6 cellular contexts compared by ENCODE assay signal in the genomic region with DNA sequence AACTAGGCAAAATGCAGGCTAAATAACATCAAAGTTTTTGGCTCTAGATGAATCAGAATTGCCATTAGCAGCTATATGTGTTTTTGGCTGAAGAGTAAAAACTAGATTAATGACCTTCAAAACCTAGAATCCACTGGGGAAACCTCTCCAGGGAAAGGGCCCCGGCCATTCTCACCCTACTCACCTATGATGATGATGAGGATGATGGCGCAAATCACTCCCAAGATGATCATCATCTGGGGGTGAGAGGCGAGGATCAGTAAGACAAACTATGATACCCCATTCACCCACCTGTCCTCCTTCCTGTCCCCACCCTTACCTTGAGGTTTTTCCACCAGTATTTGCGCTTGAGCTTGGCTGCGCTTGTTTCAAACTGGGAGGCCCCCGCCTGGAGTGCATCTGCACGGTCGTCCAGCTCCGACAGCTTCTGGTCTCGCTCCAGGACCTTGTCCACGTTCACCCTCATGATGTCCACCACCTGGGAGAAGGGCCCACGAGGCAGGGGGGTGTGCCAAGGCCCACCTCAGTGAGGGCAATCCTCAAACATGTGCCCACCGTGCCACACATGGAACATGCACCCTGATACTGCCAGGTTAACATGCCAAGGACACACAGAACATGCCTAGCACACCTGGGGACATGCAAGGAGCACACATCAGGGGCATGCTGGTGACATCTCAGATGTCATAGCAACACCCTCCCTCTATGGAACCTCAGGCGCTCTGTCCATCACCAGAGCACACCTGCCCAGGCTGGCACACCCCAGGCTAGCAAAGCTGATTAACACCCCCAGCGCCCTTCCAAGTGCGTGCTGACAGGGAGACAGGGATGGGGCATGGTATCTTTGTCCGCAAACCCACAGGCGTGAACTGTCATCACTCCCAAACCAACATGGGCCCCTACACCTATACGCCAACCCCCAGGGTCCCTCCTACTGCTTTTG. TPM values are rescaled to one million over a fixed set of nuclear protein-coding genes. Genes with fewer than 3 reads are reported as not detected.
DNase-seq lines count a peak whose midpoint lies in the region; ATAC-seq and TF ChIP-seq lines count a peak whose summit lies in the region.

No MANE protein-coding gene starts in this region.

- ATAC-seq in HG03378 (IDR thresholded peaks at IDR 0.05; ENCODE audit: unreplicated experiment), result no peak

- 40 to 59% (median 58%) methylated on average over 19 of the region's 19 CpGs for WGBS in adipose tissue, 3 donors

- H3K9ac ChIP-seq in mucosa of stomach (ENCODE audit: low read length), result peak overlapping the region; percentile 98

- H3K4me3 ChIP-seq in GM06990 (replicated peaks; ENCODE audit: low read depth, low read length) (peak overlapping the region; percentile 95), mucosa of stomach (ENCODE audit: low read length) (peak overlapping the region; percentile 85)

- H3K27ac ChIP-seq in adipose tissue (ENCODE audit: low read depth, low read length), result peak overlapping the region; percentile 68

- H3K36me3 ChIP-seq in GM06990 (ENCODE audit: control insufficient read depth, insufficient read depth, low read length) (peaks cover 5% of the 10 kb centered on the region), mucosa of stomach (ENCODE audit: control insufficient read depth, insufficient read depth, low read length) (peaks cover 8% of the 10 kb centered on the region)

- H3K9me3 ChIP-seq in mucosa of stomach (ENCODE audit: control insufficient read depth, low read length), result no peaks in the 10 kb centered on the region

- H3K27me3 ChIP-seq in GM06990 (replicated peaks; ENCODE audit: control insufficient read depth, insufficient read depth, low read length) (no peaks in the 10 kb centered on the region), mucosa of stomach (ENCODE audit: control insufficient read depth, insufficient read depth, low read length) (no peaks in the 10 kb centered on the region)

- DNase-seq in GM06990 (ENCODE audit: extremely low read depth, insufficient read length) (no peak), superior temporal gyrus (ENCODE audit: extremely low spot score) (no peak), GM10266 (ENCODE audit: extremely low spot score) (no peak)

- H3K4me1 ChIP-seq in mucosa of stomach (ENCODE audit: control insufficient read depth, insufficient read depth, low read length), result peaks cover 46% of the 10 kb centered on the region

- TF ChIP-seq CTCF in GM06990 (IDR thresholded peaks at IDR 0.05; ENCODE audit: insufficient read depth, low read length, poor library complexity, severe bottlenecking), result no peak
- TF ChIP-seq CTCF in GM10266 (IDR thresholded peaks at IDR 0.05; ENCODE audit: control insufficient read depth, insufficient read depth, low read depth, missing control alignments), result no peak

RNA-seq across cellular contexts. Expression of a gene that starts 1.2 kb away (rescaled TPM):
- polyA plus RNA-seq in adipose tissue, result 10 to 100 TPM; 36.0 to 52.6 (median 49.6) TPM

RNA-seq across cellular contexts. Expression of a gene that starts 9.4 kb away (rescaled TPM):
- polyA plus RNA-seq in adipose tissue, result 100 to 1,000 TPM in 2 of 3 donors, 10 to 100 TPM in 1; 89.7 to 239 (median 142) TPM

RNA-seq across cellular contexts. Expression of a gene that starts 14.6 kb away (rescaled TPM):
- polyA plus RNA-seq in adipose tissue, result 10 to 100 TPM in 1 of 3 donors, 1 to 10 TPM in 2; 4.5 to 12.1 (median 8.6) TPM

RNA-seq across cellular contexts. Expression of a gene that starts 28.4 kb away (rescaled TPM):
- 10 to 100 TPM in 1 of 3 donors, 1 to 10 TPM in 2; 3.3 to 13.9 (median 5.2) TPM for polyA plus RNA-seq in adipose tissue

RNA-seq across cellular contexts. Expression of a gene that starts 37.7 kb away (rescaled TPM):
- polyA plus RNA-seq in adipose tissue, result under 1 TPM in 2 of 3 donors, not detected in 1; 0.03 to 0.16 TPM
